In the genomic region with DNA sequence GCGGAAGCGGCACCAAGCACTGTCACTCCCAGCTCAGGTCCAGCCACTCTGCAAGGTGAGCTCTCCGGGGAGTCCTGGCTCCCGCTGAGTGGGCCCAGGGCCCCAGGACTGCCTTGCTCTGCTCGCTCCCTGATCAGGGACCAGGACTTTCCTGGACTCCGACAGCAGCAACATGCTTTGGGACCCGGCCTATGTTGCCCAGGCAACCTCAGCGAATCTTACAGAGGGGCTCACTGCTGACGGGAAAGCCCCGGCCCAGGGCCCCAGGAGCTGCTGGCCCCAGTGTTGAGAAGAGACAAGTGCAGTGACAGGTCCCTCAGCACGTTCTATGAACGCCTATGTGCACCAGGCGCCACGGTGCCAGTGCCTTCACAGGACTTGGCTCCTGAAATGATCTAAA, we compare ENCODE assay signal across 25 cellular contexts.
"Had no signal": no experiment of that assay in that cellular context is flagged by ENCODE, and none has a peak within 500 bp of the region (broad histone marks: within the 10 kb centered on the region; RNA-seq: fewer than 3 reads in every experiment).

No MANE protein-coding gene starts in this region.

- H3K9ac ChIP-seq: parathyroid adenoma had no signal

- H3K27ac Mint-ChIP-seq: activated CD4-positive, alpha-beta T cell treated with anti-CD3 and anti-CD28 coated beads, Interleukin-2, amount 10 ng/mL, durations not matched to agents 7 days and 5 days; activated CD8-positive, alpha-beta memory T cell treated with anti-CD3 and anti-CD28 coated beads, Interleukin-2, amount 10 ng/mL, durations not matched to agents 7 days and 5 days; activated CD8-positive, alpha-beta T cell treated with anti-CD3 and anti-CD28 coated beads for 36 hours; activated naive CD8-positive, alpha-beta T cell treated with anti-CD3 and anti-CD28 coated beads, Interleukin-2, amount 50 U/mL, for 24 hours; mesothelial cell of epicardium; naive thymus-derived CD8-positive, alpha-beta T cell; stimulated activated naive B cell treated with anti-CD40 and anti-IgM and Interleukin-4, amounts not matched to agents 10 μg/mL and 1 μg/mL and 100 μg/mL, for 72 hours; T-cell; T-helper 2 cell treated with Interferon-gamma antibody and Interleukin-4, amounts not matched to agents 5 μg/mL and 100 μg/mL, for 36 hours had no signal

- H3K4me3 ChIP-seq: left ventricle myocardium inferior, smooth muscle cell, testis, upper lobe of left lung had no signal

- H3K4me3 Mint-ChIP-seq: activated CD4-positive, alpha-beta T cell treated with anti-CD3 and anti-CD28 coated beads, Interleukin-2, amount 10 ng/mL, durations not matched to agents 7 days and 5 days; activated CD8-positive, alpha-beta memory T cell treated with anti-CD3 and anti-CD28 coated beads, Interleukin-2, amount 10 ng/mL, durations not matched to agents 7 days and 5 days; activated CD8-positive, alpha-beta T cell treated with anti-CD3 and anti-CD28 coated beads for 36 hours; activated naive CD8-positive, alpha-beta T cell treated with anti-CD3 and anti-CD28 coated beads, Interleukin-2, amount 50 U/mL, for 24 hours; mesothelial cell of epicardium; naive thymus-derived CD8-positive, alpha-beta T cell; stimulated activated naive B cell treated with anti-CD40 and anti-IgM and Interleukin-4, amounts not matched to agents 10 μg/mL and 1 μg/mL and 100 μg/mL, for 72 hours; T-cell; T-helper 2 cell treated with Interferon-gamma antibody and Interleukin-4, amounts not matched to agents 5 μg/mL and 100 μg/mL, for 36 hours had no signal

- ATAC-seq: activated CD8-positive, alpha-beta memory T cell treated with anti-CD3 and anti-CD28 coated beads, Interleukin-2, amount 10 ng/mL, durations not matched to agents 7 days and 5 days; activated CD8-positive, alpha-beta T cell treated with anti-CD3 and anti-CD28 coated beads for 36 hours; activated naive CD8-positive, alpha-beta T cell treated with anti-CD3 and anti-CD28 coated beads, Interleukin-2, amount 50 U/mL, for 24 hours; esophagus mucosa; naive thymus-derived CD8-positive, alpha-beta T cell; sciatic nerve; stimulated activated naive B cell treated with anti-CD40 and anti-IgM and Interleukin-4, amounts not matched to agents 10 μg/mL and 1 μg/mL and 100 μg/mL, for 72 hours; T-cell had no signal

- DNase-seq: activated CD4-positive, alpha-beta T cell treated with anti-CD3 and anti-CD28 coated beads, Interleukin-2, amount 10 ng/mL, durations not matched to agents 7 days and 5 days; activated CD4-positive, CD25-positive, alpha-beta regulatory T cell treated with anti-CD3 and anti-CD28 coated beads, Interleukin-2, amount 50 U/mL, for 72 hours; activated CD8-positive, alpha-beta memory T cell treated with anti-CD3 and anti-CD28 coated beads, Interleukin-2, amount 10 ng/mL, durations not matched to agents 7 days and 5 days; activated CD8-positive, alpha-beta T cell treated with anti-CD3 and anti-CD28 coated beads for 36 hours; activated gamma-delta T cell; activated naive CD4-positive, alpha-beta T cell treated with anti-CD3 and anti-CD28 coated beads, Interleukin-2, amount 50 U/mL, for 16 hours; activated naive CD8-positive, alpha-beta T cell treated with anti-CD3 and anti-CD28 coated beads, Interleukin-2, amount 50 U/mL, for 24 hours; activated T-cell treated with anti-CD3 and anti-CD28 coated beads for 4 hours; effector CD8-positive, alpha-beta T cell; foreskin melanocyte; glutamatergic neuron; left ventricle myocardium inferior; naive thymus-derived CD8-positive, alpha-beta T cell; stimulated activated CD4-positive, alpha-beta T cell treated with anti-CD3 and anti-CD28 coated beads, Interleukin-15, amount 100 ng/mL, for 24 hours; stimulated activated naive B cell treated with anti-CD40 and anti-IgM and Interleukin-4, amounts not matched to agents 10 μg/mL and 1 μg/mL and 100 μg/mL, for 72 hours; T-cell; testis; upper lobe of left lung had no signal

- H3K27ac ChIP-seq: left ventricle myocardium inferior, parathyroid adenoma, testis, upper lobe of left lung, VCaP had no signal

- H3K4me1 Mint-ChIP-seq: activated CD4-positive, alpha-beta T cell treated with anti-CD3 and anti-CD28 coated beads, Interleukin-2, amount 10 ng/mL, durations not matched to agents 7 days and 5 days had no signal

- H3K27me3 ChIP-seq: testis, upper lobe of left lung had no signal

- H3K9me3 ChIP-seq: left ventricle myocardium inferior, testis, upper lobe of left lung had no signal

- H3K27me3 Mint-ChIP-seq: activated CD4-positive, alpha-beta T cell treated with anti-CD3 and anti-CD28 coated beads, Interleukin-2, amount 10 ng/mL, durations not matched to agents 7 days and 5 days; activated CD8-positive, alpha-beta memory T cell treated with anti-CD3 and anti-CD28 coated beads, Interleukin-2, amount 10 ng/mL, durations not matched to agents 7 days and 5 days; activated CD8-positive, alpha-beta T cell treated with anti-CD3 and anti-CD28 coated beads for 36 hours; activated naive CD8-positive, alpha-beta T cell treated with anti-CD3 and anti-CD28 coated beads, Interleukin-2, amount 50 U/mL, for 24 hours; stimulated activated naive B cell treated with anti-CD40 and anti-IgM and Interleukin-4, amounts not matched to agents 10 μg/mL and 1 μg/mL and 100 μg/mL, for 72 hours had no signal

- H3K36me3 Mint-ChIP-seq: activated CD8-positive, alpha-beta memory T cell treated with anti-CD3 and anti-CD28 coated beads, Interleukin-2, amount 10 ng/mL, durations not matched to agents 7 days and 5 days had no signal

- H3K9me3 Mint-ChIP-seq: activated CD4-positive, alpha-beta T cell treated with anti-CD3 and anti-CD28 coated beads, Interleukin-2, amount 10 ng/mL, durations not matched to agents 7 days and 5 days; activated CD8-positive, alpha-beta T cell treated with anti-CD3 and anti-CD28 coated beads for 36 hours; activated naive CD8-positive, alpha-beta T cell treated with anti-CD3 and anti-CD28 coated beads, Interleukin-2, amount 50 U/mL, for 24 hours; mesothelial cell of epicardium; naive thymus-derived CD8-positive, alpha-beta T cell; stimulated activated naive B cell treated with anti-CD40 and anti-IgM and Interleukin-4, amounts not matched to agents 10 μg/mL and 1 μg/mL and 100 μg/mL, for 72 hours; T-cell; T-helper 2 cell treated with Interferon-gamma antibody and Interleukin-4, amounts not matched to agents 5 μg/mL and 100 μg/mL, for 36 hours had no signal

- H3K36me3 ChIP-seq: left ventricle myocardium inferior, upper lobe of left lung had no signal
